In the genomic region with DNA sequence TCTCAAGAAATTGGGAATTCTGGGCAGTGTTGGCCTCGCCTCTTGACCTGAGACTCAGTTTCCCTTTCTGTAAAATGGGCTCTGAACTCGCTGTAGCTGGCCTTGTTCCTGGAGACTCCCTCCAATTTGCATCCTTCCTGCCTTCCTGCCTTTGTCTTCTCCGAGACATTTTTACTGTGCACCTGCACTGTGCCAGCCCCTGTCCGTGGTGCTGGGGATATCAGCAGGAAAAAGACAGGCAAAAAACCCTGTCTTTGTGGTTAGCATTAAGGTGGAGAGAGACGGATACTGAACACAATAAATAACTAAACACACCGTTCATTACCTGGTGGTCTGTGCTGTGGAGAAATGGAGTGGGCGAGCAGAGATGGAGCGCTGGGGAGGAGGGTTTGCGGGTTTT, we compare ENCODE assay signal across 14 cellular contexts. TPM values are rescaled to one million over a fixed set of nuclear protein-coding genes. Genes with fewer than 3 reads are reported as not detected.
"Had no signal": no experiment of that assay in that cellular context is flagged by ENCODE, and none has a peak within 500 bp of the region (broad histone marks: within the 10 kb centered on the region; RNA-seq: fewer than 3 reads in every experiment).

No MANE protein-coding gene starts in this region.

- H3K9me3 ChIP-seq: neutrophil, stomach, testis, upper lobe of left lung had no signal

- H3K4me3 Mint-ChIP-seq: activated CD4-positive, alpha-beta memory T cell treated with anti-CD3 and anti-CD28 coated beads, Interleukin-2, amount 10 ng/mL, durations not matched to agents 7 days and 5 days; activated T-cell treated with anti-CD3 and anti-CD28 coated beads, Interleukin-2, amount 50 U/mL, for 4 hours; naive thymus-derived CD4-positive, alpha-beta T cell had no signal

- H3K27me3 ChIP-seq: testis had no signal

- H3K4me3 ChIP-seq: stomach, testis, upper lobe of left lung had no signal

- ATAC-seq: activated T-cell treated with anti-CD3 and anti-CD28 coated beads, Interleukin-2, amount 50 U/mL, for 4 hours; naive thymus-derived CD4-positive, alpha-beta T cell had no signal

- H3K4me1 Mint-ChIP-seq: activated CD4-positive, alpha-beta memory T cell treated with anti-CD3 and anti-CD28 coated beads, Interleukin-2, amount 10 ng/mL, durations not matched to agents 7 days and 5 days had no signal

- H3K4me1 ChIP-seq: foreskin keratinocyte, parathyroid adenoma, testis, upper lobe of left lung had no signal

- H3K9me3 Mint-ChIP-seq: activated CD4-positive, alpha-beta memory T cell treated with anti-CD3 and anti-CD28 coated beads, Interleukin-2, amount 10 ng/mL, durations not matched to agents 7 days and 5 days; activated T-cell treated with anti-CD3 and anti-CD28 coated beads, Interleukin-2, amount 50 U/mL, for 4 hours had no signal

- H3K79me2 ChIP-seq: parathyroid adenoma had no signal

- H3K27ac ChIP-seq: foreskin keratinocyte, neutrophil, parathyroid adenoma, stomach, testis, upper lobe of left lung, VCaP had no signal

- DNase-seq: activated CD4-positive, alpha-beta memory T cell treated with anti-CD3 and anti-CD28 coated beads, Interleukin-2, amount 10 ng/mL, durations not matched to agents 7 days and 5 days; activated effector memory CD4-positive, alpha-beta T cell treated with Interleukin-2 at 50 U/mL for 16 hours; activated naive CD4-positive, alpha-beta T cell treated with anti-CD3 and anti-CD28 coated beads, Interleukin-2, amount 50 U/mL, for 16 hours; activated T-cell treated with anti-CD3 and anti-CD28 coated beads, Interleukin-2, amount 50 U/mL, for 4 hours; foreskin keratinocyte; naive thymus-derived CD4-positive, alpha-beta T cell; stimulated activated CD4-positive, alpha-beta T cell treated with anti-CD3 and anti-CD28 coated beads, Interleukin-1b, Interleukin-23, amount 100 ng/mL, for 48 hours; stomach; T-helper 1 cell; testis; upper lobe of left lung had no signal

- H2AFZ ChIP-seq: parathyroid adenoma had no signal

- H3K27ac Mint-ChIP-seq: activated CD4-positive, alpha-beta memory T cell treated with anti-CD3 and anti-CD28 coated beads, Interleukin-2, amount 10 ng/mL, durations not matched to agents 7 days and 5 days; naive thymus-derived CD4-positive, alpha-beta T cell had no signal

- H3K36me3 ChIP-seq: neutrophil, stomach, upper lobe of left lung had no signal

- H3K9ac ChIP-seq: parathyroid adenoma had no signal

RNA-seq across cellular contexts. Expression of gene TMEM132B, which starts 8.8 kb away (rescaled TPM):
- total RNA-seq: activated CD4-positive, alpha-beta memory T cell treated with anti-CD3 and anti-CD28 coated beads, Interleukin-2, amount 10 ng/mL, durations not matched to agents 7 days and 5 days; naive thymus-derived CD4-positive, alpha-beta T cell had no signal
- polyA plus RNA-seq: naive thymus-derived CD4-positive, alpha-beta T cell had no signal
